ENCODE assay signal across 8 cellular contexts in the genomic region with DNA sequence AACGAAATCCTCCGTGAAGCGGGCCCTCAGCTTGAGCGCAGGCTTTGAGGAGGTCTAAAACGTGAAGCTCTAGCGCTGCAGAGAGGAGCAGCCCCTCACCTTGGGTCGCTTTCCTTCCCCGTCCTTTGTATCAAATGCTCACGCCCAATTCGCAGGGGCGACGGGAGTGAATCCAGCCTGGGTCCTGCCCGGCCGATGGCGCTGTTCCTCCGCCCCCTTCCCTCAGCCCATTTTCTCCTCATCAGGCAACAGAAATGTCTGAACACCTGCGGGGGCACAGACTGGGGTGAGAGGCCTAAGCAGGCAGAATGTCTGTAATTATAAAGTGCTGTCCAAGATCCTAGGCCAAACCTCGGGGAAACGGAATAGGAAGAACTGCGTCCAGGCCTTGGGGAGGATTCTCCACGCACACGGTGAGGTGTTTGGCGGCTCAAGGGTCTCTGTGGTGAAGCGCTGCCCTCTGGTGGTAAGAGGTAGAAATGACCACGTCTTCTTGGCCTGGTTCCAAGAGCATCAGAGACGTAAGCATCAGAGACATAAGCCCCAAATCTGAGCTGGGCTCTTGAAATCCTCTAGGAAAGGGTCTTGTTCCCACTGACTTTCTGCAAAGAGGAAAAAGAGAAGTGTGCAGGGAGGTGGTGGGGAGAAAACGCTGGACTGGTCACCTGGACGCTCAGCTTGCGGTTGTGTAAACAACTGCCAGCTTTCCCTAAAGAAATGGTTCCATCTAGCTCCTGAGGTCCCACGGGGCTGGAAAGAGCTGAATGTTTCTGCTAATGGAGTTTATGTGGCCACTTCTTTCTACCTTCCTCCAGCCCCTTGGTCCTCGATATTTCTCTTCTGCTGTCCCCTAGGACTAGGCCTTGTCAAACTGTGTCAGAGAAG.
A peak's percentile ranks its signal among the peaks of the same experiment; 100 is the strongest.
DNase-seq lines count a peak whose midpoint lies in the region; ATAC-seq and TF ChIP-seq lines count a peak whose summit lies in the region.

No MANE protein-coding gene starts in this region.

- no peak overlapping the region for H3K27ac ChIP-seq in ectodermal cell (ENCODE audit: insufficient read depth, low read depth, low read length, poor library complexity, severe bottlenecking)
- H3K27ac ChIP-seq in lower lobe of right lung = no peak overlapping the region

- H3K4me3 ChIP-seq in ectodermal cell (ENCODE audit: insufficient read depth, low read depth, low read length) (peak overlapping the region; percentile 25), lower lobe of right lung (no peak overlapping the region)

- H3K27me3 ChIP-seq in ectodermal cell (ENCODE audit: control insufficient read depth, insufficient read depth, low read length, poor library complexity, severe bottlenecking) = peaks cover 23% of the 10 kb centered on the region
- H3K27me3 ChIP-seq in lower lobe of right lung (ENCODE audit: low read depth) = no peaks in the 10 kb centered on the region

- TF ChIP-seq CTCF in lower lobe of right lung (IDR thresholded peaks at IDR 0.05) = peak; percentile 81

- intact Hi-C loops in lower lobe of right lung (cut with DNase I) = no loop called here

- H3K36me3 ChIP-seq in ectodermal cell (ENCODE audit: control insufficient read depth, insufficient read depth, low read length) (no peaks in the 10 kb centered on the region), lower lobe of right lung (no peaks in the 10 kb centered on the region)

- H3K4me1 ChIP-seq in ectodermal cell (ENCODE audit: control insufficient read depth, insufficient read depth, low read length) (no peaks in the 10 kb centered on the region), lower lobe of right lung (peaks cover 7% of the 10 kb centered on the region)

- WGBS in ectodermal cell, 2 experiments = 33 to 35% methylated on average over 31 of the region's 31 CpGs

- DNase-seq in AML-193 (lab: John Stamatoyannopoulos, UW) (peak; percentile 11 to 46), H4 (ENCODE audit: low spot score) (peak; percentile 69), NCI-H524 (lab: John Stamatoyannopoulos, UW) (peak; percentile 75 to 86), lower lobe of right lung (peak; percentile 64)
- peak; percentile 47 to 78 for DNase-seq in activated CD4-positive, alpha-beta T cell treated with anti-CD3 and anti-CD28 coated beads, Interleukin-2, amount 50 U/mL, for 24 hours (ENCODE audit: low read depth in 1 of 2, low spot score in 1 of 2)
- peak; percentile 30 for DNase-seq in stimulated activated CD8-positive, alpha-beta memory T cell treated with anti-CD3 and anti-CD28 coated beads, Interleukin-12 subunit alpha, Interleukin-12 subunit beta, amount 100 ng/mL, for 4 hours (ENCODE audit: low read depth)

- no peaks in the 10 kb centered on the region for H3K9me3 ChIP-seq in ectodermal cell (ENCODE audit: control insufficient read depth, low read length)
- H3K9me3 ChIP-seq in lower lobe of right lung = no peaks in the 10 kb centered on the region

- ATAC-seq in lower lobe of right lung (peak; percentile 85 to 91), HG02981 (IDR thresholded peaks at IDR 0.05; ENCODE audit: unreplicated experiment) (no peak)

Comparison
In these comparisons a context has a peak if more than half of its experiments do, and no peak if none do; other contexts are left out.
1. DNase-seq: peak in every context shown above with its lines; median percentile 80 in NCI-H524; 69 in H4; 64 in lower lobe of right lung; 62 in activated CD4-positive, alpha-beta T cell treated with anti-CD3 and anti-CD28 coated beads, Interleukin-2, amount 50 U/mL, for 24 hours; 30 in stimulated activated CD8-positive, alpha-beta memory T cell treated with anti-CD3 and anti-CD28 coated beads, Interleukin-12 subunit alpha, Interleukin-12 subunit beta, amount 100 ng/mL, for 4 hours; 28 in AML-193.